1 cellular context compared by ENCODE assay signal in genomic region chr16:12881182-12881581, GRCh38.
TF ChIP-seq lines count a peak whose summit lies in the region.

No MANE protein-coding gene starts in this region.

TF ChIP-seq in GM23338, 12 proteins besides CTCF, POLR2A, EP300 and RAD21:
- TF ChIP-seq ZNF462 (CRISPR knock-in tag; IDR thresholded peaks at IDR 0.05) (no peak), ZNF114 (CRISPR knock-in tag; IDR thresholded peaks at IDR 0.05) (no peak), EZH2phosphoT487 (IDR thresholded peaks at IDR 0.05; ENCODE audit: unreplicated experiment) (no peak), ETS1 (IDR thresholded peaks at IDR 0.05) (no peak), REST (IDR thresholded peaks at IDR 0.05; ENCODE audit: unreplicated experiment) (no peak), EZH2 (IDR thresholded peaks at IDR 0.05; ENCODE audit: low read depth, unreplicated experiment) (no peak), CREB1 (CRISPR knock-in tag; IDR thresholded peaks at IDR 0.05; ENCODE audit: low read depth) (no peak), POLR2AphosphoS5 (IDR thresholded peaks at IDR 0.05; ENCODE audit: low read depth) (no peak), ZNF331 (CRISPR knock-in tag; IDR thresholded peaks at IDR 0.05; ENCODE audit: low read depth) (no peak), STAT1 (IDR thresholded peaks at IDR 0.05; ENCODE audit: unreplicated experiment) (no peak), NANOG (IDR thresholded peaks at IDR 0.05; ENCODE audit: borderline replicate concordance) (no peak), JUNB (IDR thresholded peaks at IDR 0.05; ENCODE audit: unreplicated experiment) (no peak)
